In the genomic region with DNA sequence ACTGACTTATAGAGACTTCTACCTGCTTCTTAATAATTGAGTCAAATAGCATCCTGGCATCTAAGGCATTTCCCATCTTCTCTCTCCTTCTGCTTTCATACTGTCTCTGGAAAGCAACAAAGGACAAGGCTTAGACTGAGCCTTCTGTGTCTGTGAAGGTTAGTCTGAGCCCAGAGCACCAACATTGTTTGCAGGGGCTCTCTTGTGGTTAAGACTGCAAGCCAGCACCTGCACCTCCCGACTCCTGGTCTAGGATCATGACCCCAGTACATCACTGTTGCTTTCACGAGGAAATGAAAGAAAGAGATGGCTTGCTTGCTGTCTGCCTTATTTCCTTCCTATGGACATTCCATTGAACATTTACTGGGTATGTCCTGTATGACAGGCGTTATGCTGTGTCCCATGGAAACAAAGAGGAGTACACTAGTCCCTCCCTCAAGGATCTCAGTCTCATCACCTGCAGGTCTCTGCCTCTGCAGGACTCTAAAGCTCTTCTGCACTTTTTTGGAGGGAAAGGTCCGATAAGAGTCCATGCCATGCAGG, we compare ENCODE assay signal across 26 cellular contexts.
"Had no signal": no experiment of that assay in that cellular context is flagged by ENCODE, and none has a peak within 500 bp of the region (broad histone marks: within the 10 kb centered on the region; RNA-seq: fewer than 3 reads in every experiment).

No MANE protein-coding gene starts in this region.

- H3K9me3 Mint-ChIP-seq: immature natural killer cell; naive thymus-derived CD8-positive, alpha-beta T cell; nephron; neural crest cell; stimulated activated effector memory CD8-positive, alpha-beta T cell treated with anti-CD3 and anti-CD28 coated beads, Interleukin-12 subunit alpha, Interleukin-12 subunit beta, amount 100 ng/mL, for 72 hours; stimulated activated naive CD8-positive, alpha-beta T cell treated with anti-CD3 and anti-CD28 coated beads, Interleukin-15, Interleukin-2, amounts not matched to agents 100 ng/mL and 50 ng/mL, for 24 hours had no signal

- H3K9me3 ChIP-seq: left ventricle myocardium inferior, suprapubic skin, thoracic aorta, tibial artery, upper lobe of right lung, uterus had no signal

- H3K4me1 Mint-ChIP-seq: nephron; neural crest cell; stimulated activated effector memory CD8-positive, alpha-beta T cell treated with anti-CD3 and anti-CD28 coated beads, Interleukin-12 subunit alpha, Interleukin-12 subunit beta, amount 100 ng/mL, for 72 hours had no signal

- H2AFZ ChIP-seq: parathyroid adenoma had no signal

- H3K4me3 Mint-ChIP-seq: immature natural killer cell; naive thymus-derived CD8-positive, alpha-beta T cell; nephron; neural crest cell; stimulated activated effector memory CD8-positive, alpha-beta T cell treated with anti-CD3 and anti-CD28 coated beads, Interleukin-12 subunit alpha, Interleukin-12 subunit beta, amount 100 ng/mL, for 72 hours; stimulated activated naive CD8-positive, alpha-beta T cell treated with anti-CD3 and anti-CD28 coated beads, Interleukin-15, Interleukin-2, amounts not matched to agents 100 ng/mL and 50 ng/mL, for 24 hours had no signal

- H3K4me1 ChIP-seq: parathyroid adenoma, suprapubic skin, tibial artery, uterus had no signal

- H3K27ac Mint-ChIP-seq: immature natural killer cell; naive thymus-derived CD8-positive, alpha-beta T cell; nephron; stimulated activated effector memory CD8-positive, alpha-beta T cell treated with anti-CD3 and anti-CD28 coated beads, Interleukin-12 subunit alpha, Interleukin-12 subunit beta, amount 100 ng/mL, for 72 hours; stimulated activated naive CD8-positive, alpha-beta T cell treated with anti-CD3 and anti-CD28 coated beads, Interleukin-15, Interleukin-2, amounts not matched to agents 100 ng/mL and 50 ng/mL, for 24 hours had no signal

- H3K27ac ChIP-seq: left ventricle myocardium inferior, parathyroid adenoma, skin epidermis, suprapubic skin, thoracic aorta, tibial artery, upper lobe of right lung, uterus had no signal

- H3K4me3 ChIP-seq: left ventricle myocardium inferior, skin epidermis, suprapubic skin, thoracic aorta, tibial artery, upper lobe of right lung, uterus had no signal

- H3K36me3 Mint-ChIP-seq: stimulated activated effector memory CD8-positive, alpha-beta T cell treated with anti-CD3 and anti-CD28 coated beads, Interleukin-12 subunit alpha, Interleukin-12 subunit beta, amount 100 ng/mL, for 72 hours had no signal

- H3K27me3 ChIP-seq: suprapubic skin, tibial artery, upper lobe of right lung, uterus had no signal

- DNase-seq: hypothalamus; immature natural killer cell; left ventricle myocardium inferior; mesenchymal stem cell; naive thymus-derived CD8-positive, alpha-beta T cell; nucleus accumbens; right cardiac atrium; stimulated activated CD4-positive, alpha-beta T cell treated with anti-CD3 and anti-CD28 coated beads, Interleukin-12 subunit alpha, Interleukin-12 subunit beta, amount 100 ng/mL, for 4 hours; stimulated activated CD4-positive, alpha-beta T cell treated with anti-CD3 and anti-CD28 coated beads, Interleukin-15, amount 100 ng/mL, for 24 hours; stimulated activated CD4-positive, alpha-beta T cell treated with anti-CD3 and anti-CD28 coated beads, Interleukin-2, amount 100 ng/mL, for 24 hours; stimulated activated CD4-positive, alpha-beta T cell treated with anti-CD3 and anti-CD28 coated beads, Interleukin-4, amount 100 ng/mL, for 1 hour; stimulated activated naive CD4-positive, alpha-beta T cell; tibial artery; trophoblast cell; upper lobe of right lung; uterus had no signal

- H3K27me3 Mint-ChIP-seq: naive thymus-derived CD8-positive, alpha-beta T cell; stimulated activated naive CD8-positive, alpha-beta T cell treated with anti-CD3 and anti-CD28 coated beads, Interleukin-15, Interleukin-2, amounts not matched to agents 100 ng/mL and 50 ng/mL, for 24 hours had no signal

- FAIRE-seq: islet of Langerhans had no signal

- H3K9ac ChIP-seq: parathyroid adenoma had no signal

- H3K36me3 ChIP-seq: thoracic aorta, uterus had no signal

- ATAC-seq: naive thymus-derived CD8-positive, alpha-beta T cell; right cardiac atrium; sciatic nerve; stimulated activated effector memory CD8-positive, alpha-beta T cell treated with anti-CD3 and anti-CD28 coated beads, Interleukin-12 subunit alpha, Interleukin-12 subunit beta, amount 100 ng/mL, for 72 hours; upper lobe of right lung had no signal
